In the genomic region with DNA sequence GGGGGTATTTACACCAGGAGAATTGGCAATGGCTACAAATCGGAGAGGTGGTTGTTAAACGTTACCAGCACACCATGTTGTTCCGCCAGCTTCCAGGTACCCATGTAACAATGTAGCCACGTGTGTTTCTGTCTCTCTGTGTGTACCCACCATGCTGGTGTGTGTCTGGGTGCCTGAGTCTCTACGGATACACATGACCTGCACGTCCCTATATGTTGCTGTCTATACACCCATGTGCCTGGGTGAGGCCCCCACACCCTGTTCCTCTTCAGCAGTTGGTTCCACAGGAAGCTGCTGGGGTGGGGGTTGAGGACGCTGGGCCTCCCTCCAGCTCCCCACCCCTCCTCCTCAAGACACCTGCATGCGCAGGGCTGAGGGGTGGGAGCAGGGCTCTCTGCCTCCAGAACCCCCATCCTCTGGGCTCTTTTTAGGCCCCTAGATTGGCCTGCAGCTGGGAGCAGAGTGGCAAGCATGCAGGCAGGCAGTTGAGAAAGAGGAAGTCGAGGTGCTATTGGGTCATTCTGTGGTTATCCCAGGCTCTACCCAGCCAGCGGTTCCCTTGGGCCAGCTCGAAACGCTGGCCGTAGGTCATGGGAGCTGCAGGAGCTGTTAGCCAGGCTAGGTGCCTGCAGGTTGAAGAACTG, we compare ENCODE assay signal across 8 cellular contexts. TPM values are rescaled to one million over a fixed set of nuclear protein-coding genes. Genes with fewer than 3 reads are reported as not detected.
DNase-seq lines count a peak whose midpoint lies in the region; ATAC-seq and TF ChIP-seq lines count a peak whose summit lies in the region.

A gene (plus strand): TSS at position 351 of the 644 bp plus-strand sequence. CDS start 13,954 bp downstream, outside the sequence.

- H3K36me3 ChIP-seq in skeletal muscle tissue (ENCODE audit: control insufficient read depth in 3 of 3, insufficient read depth in 3 of 3, low read length in 3 of 3) = no peaks in the 10 kb centered on the region

- ATAC-seq in activated CD8-positive, alpha-beta memory T cell treated with anti-CD3 and anti-CD28 coated beads, Interleukin-2, amount 10 ng/mL, durations not matched to agents 7 days and 5 days = peak; percentile 72
- ATAC-seq in foreskin keratinocyte = no peak
- no peak for ATAC-seq in GM18861 (IDR thresholded peaks at IDR 0.05; ENCODE audit: unreplicated experiment)

- TF ChIP-seq CTCF in foreskin keratinocyte (conservative IDR thresholded peaks at IDR 0.05) = no peak

- H3K4me1 Mint-ChIP-seq in activated CD8-positive, alpha-beta memory T cell treated with anti-CD3 and anti-CD28 coated beads, Interleukin-2, amount 10 ng/mL, durations not matched to agents 7 days and 5 days = peaks cover 63% of the 10 kb centered on the region

- CTCF ChIA-PET in activated CD8-positive, alpha-beta memory T cell treated with anti-CD3 and anti-CD28 coated beads, Interleukin-2, amount 10 ng/mL, durations not matched to agents 7 days and 5 days (lab: Charles Lee) = interaction anchor here (0.5 to 2.9 kb wide), 13 partner anchors 8 to 332 kb away, joined by 3 to 24 read pairs (median 6); a partner anchor contains a TSS

- H3K4me3 ChIP-seq in skeletal muscle tissue (ENCODE audit: low read length in 3 of 3) = no peak within 1 kb of the TSS

- no peaks in the 10 kb centered on the region for H3K9me3 ChIP-seq in skeletal muscle tissue (ENCODE audit: control insufficient read depth in 3 of 3, low read length in 3 of 3)

- peak within 1 kb of the TSS; percentile 94 for H3K4me3 Mint-ChIP-seq in activated CD8-positive, alpha-beta memory T cell treated with anti-CD3 and anti-CD28 coated beads, Interleukin-2, amount 10 ng/mL, durations not matched to agents 7 days and 5 days

- H3K27ac ChIP-seq in foreskin keratinocyte (no peak within 1 kb of the TSS), skeletal muscle tissue (ENCODE audit: low read depth, low read length) (no peak within 1 kb of the TSS)

- peaks cover 21% of the 10 kb centered on the region for H3K36me3 Mint-ChIP-seq in activated CD8-positive, alpha-beta memory T cell treated with anti-CD3 and anti-CD28 coated beads, Interleukin-2, amount 10 ng/mL, durations not matched to agents 7 days and 5 days

- H3K27ac Mint-ChIP-seq in activated CD8-positive, alpha-beta memory T cell treated with anti-CD3 and anti-CD28 coated beads, Interleukin-2, amount 10 ng/mL, durations not matched to agents 7 days and 5 days = peak within 1 kb of the TSS; percentile 93

- DNase-seq in AML-193 (lab: John Stamatoyannopoulos, UW) = peak; percentile 95 to 96
- no peak for DNase-seq in M059J (ENCODE audit: low read depth)
- peak; percentile 79 for DNase-seq in activated CD8-positive, alpha-beta memory T cell treated with anti-CD3 and anti-CD28 coated beads, Interleukin-2, amount 10 ng/mL, durations not matched to agents 7 days and 5 days
- no peak for DNase-seq in foreskin keratinocyte
- no peak for DNase-seq in NCI-H1105 (lab: John Stamatoyannopoulos, UW)
- DNase-seq in cerebellar nuclear complex (lab: John Stamatoyannopoulos, UW) = no peak

- peaks cover 6% of the 10 kb centered on the region for H3K9me3 Mint-ChIP-seq in activated CD8-positive, alpha-beta memory T cell treated with anti-CD3 and anti-CD28 coated beads, Interleukin-2, amount 10 ng/mL, durations not matched to agents 7 days and 5 days (ENCODE audit: low read depth)

- no peaks in the 10 kb centered on the region for H3K27me3 Mint-ChIP-seq in activated CD8-positive, alpha-beta memory T cell treated with anti-CD3 and anti-CD28 coated beads, Interleukin-2, amount 10 ng/mL, durations not matched to agents 7 days and 5 days

- H3K4me1 ChIP-seq in foreskin keratinocyte (no peaks in the 10 kb centered on the region), skeletal muscle tissue (ENCODE audit: control insufficient read depth in 3 of 3, insufficient read depth in 3 of 3, low read length in 3 of 3) (no peaks in the 10 kb centered on the region)

- H3K9ac ChIP-seq in skeletal muscle tissue (ENCODE audit: low read depth in 1 of 3, low read length in 3 of 3) = no peak within 1 kb of the TSS

- H3K27me3 ChIP-seq in foreskin keratinocyte = no peaks in the 10 kb centered on the region
- H3K27me3 ChIP-seq in skeletal muscle tissue (ENCODE audit: control insufficient read depth in 3 of 3, insufficient read depth in 3 of 3, low read length in 3 of 3) = peaks cover 8 to 10% (median 9%) of the 10 kb centered on the region in 3 donors

RNA-seq across cellular contexts. Expression of the gene that starts here (rescaled TPM):
- 27.7 and 54.2 TPM in 2 replicates for total RNA-seq in M059J (2014; rRNA removed; shearing (Covaris generic))
- 10 to 100 TPM; 43.6 to 56.4 TPM for total RNA-seq in activated CD8-positive, alpha-beta memory T cell treated with anti-CD3 and anti-CD28 coated beads, Interleukin-2, amount 10 ng/mL, durations not matched to agents 7 days and 5 days
- total RNA-seq in foreskin keratinocyte = 43.1 and 49.4 TPM in 2 replicates
- polyA plus RNA-seq in foreskin keratinocyte = 17.9 and 19.2 TPM in 2 replicates
- total RNA-seq in skeletal muscle tissue = 12.0 TPM

Comparison
In these comparisons a context has a peak if more than half of its experiments do, and no peak if none do; other contexts are left out.
1. DNase-seq: peak in AML-193 (2 of 2) and activated CD8-positive, alpha-beta memory T cell treated with anti-CD3 and anti-CD28 coated beads, Interleukin-2, amount 10 ng/mL, durations not matched to agents 7 days and 5 days (single experiment); none in M059J (single experiment), foreskin keratinocyte (0 of 2), NCI-H1105 (single experiment) and cerebellar nuclear complex (0 of 2).